In genomic region chr2:132678498-132678897, GRCh38 we compare ENCODE assay signal across 23 cellular contexts. TPM values are rescaled to one million over a fixed set of nuclear protein-coding genes. Genes with fewer than 3 reads are reported as not detected.
"Had no signal": no experiment of that assay in that cellular context is flagged by ENCODE, and none has a peak within 500 bp of the region (broad histone marks: within the 10 kb centered on the region; RNA-seq: fewer than 3 reads in every experiment).

No MANE protein-coding gene starts in this region.

- H3K27me3 ChIP-seq: adrenal gland, body of pancreas, suprapubic skin, transverse colon, uterus had no signal

- ATAC-seq: activated naive CD4-positive, alpha-beta T cell treated with anti-CD3 and anti-CD28 coated beads, Interleukin-2, amount 50 U/mL, for 72 hours; body of pancreas; left lobe of liver; natural killer cell treated with Interleukin-12 subunit alpha and Interleukin-12 subunit beta and Interleukin-15 and Interleukin-18, amount 100 ng/mL, for 72 hours; stimulated activated naive CD8-positive, alpha-beta T cell treated with anti-CD3 and anti-CD28 coated beads, Interleukin-15, amount 100 ng/mL, for 72 hours had no signal

- H3K27ac ChIP-seq: adrenal gland, body of pancreas, dorsolateral prefrontal cortex, suprapubic skin, transverse colon, uterus had no signal

- H3K4me3 ChIP-seq: adrenal gland, body of pancreas, dorsolateral prefrontal cortex, suprapubic skin, transverse colon, uterus had no signal

- H3K36me3 ChIP-seq: adrenal gland, suprapubic skin, transverse colon, uterus had no signal

- H3K9me3 ChIP-seq: adrenal gland, body of pancreas, suprapubic skin, transverse colon, uterus had no signal

- DNase-seq: activated B cell treated with CpG ODN at 0.5 μM for 24 hours; activated CD4-positive, alpha-beta memory T cell treated with anti-CD3 and anti-CD28 coated beads for 36 hours; activated CD4-positive, alpha-beta T cell treated with anti-CD3 and anti-CD28 coated beads for 4 hours; activated gamma-delta T cell treated with Interleukin-2 at 50 U/mL for 16 hours; activated T-cell treated with anti-CD3 and anti-CD28 coated beads for 4 hours; adrenal gland; body of pancreas; caudate nucleus; dorsolateral prefrontal cortex; foreskin fibroblast; glutamatergic neuron; hippocampal formation; islet precursor cell; stimulated activated CD4-positive, alpha-beta T cell treated with anti-CD3 and anti-CD28 coated beads, Interleukin-15, amount 100 ng/mL, for 24 hours; stimulated activated CD4-positive, alpha-beta T cell treated with anti-CD3 and anti-CD28 coated beads, Interleukin-4, amount 100 ng/mL, for 1 hour; stimulated activated naive CD8-positive, alpha-beta T cell treated with anti-CD3 and anti-CD28 coated beads, Interleukin-15, amount 100 ng/mL, for 72 hours; transverse colon; uterus had no signal

- H3K4me1 ChIP-seq: adrenal gland, body of pancreas, suprapubic skin, transverse colon, uterus had no signal

RNA-seq across cellular contexts. Expression of gene LYPD1, which starts 8.5 kb away (rescaled TPM):
- total RNA-seq: activated B cell treated with CpG ODN at 0.5 μM for 24 hours; activated CD4-positive, alpha-beta memory T cell treated with anti-CD3 and anti-CD28 coated beads for 36 hours; activated naive CD4-positive, alpha-beta T cell treated with anti-CD3 and anti-CD28 coated beads, Interleukin-2, amount 50 U/mL, for 72 hours; activated T-helper 1 cell treated with anti-CD3 and anti-CD28 coated beads, Interleukin-12 subunit alpha, Interleukin-12 subunit beta, Interleukin-2, Interleukin-4 antibody, amounts not matched to agents 30 ng/mL and 10 ng/mL and 1 ng/mL, durations not matched to agents 14 hours and 24 hours and 36 hours; natural killer cell treated with Interleukin-12 subunit alpha and Interleukin-12 subunit beta and Interleukin-15 and Interleukin-18, amount 100 ng/mL, for 72 hours had no signal
